Comparison of ENCODE assay signal across 1 cellular context in the genomic region with DNA sequence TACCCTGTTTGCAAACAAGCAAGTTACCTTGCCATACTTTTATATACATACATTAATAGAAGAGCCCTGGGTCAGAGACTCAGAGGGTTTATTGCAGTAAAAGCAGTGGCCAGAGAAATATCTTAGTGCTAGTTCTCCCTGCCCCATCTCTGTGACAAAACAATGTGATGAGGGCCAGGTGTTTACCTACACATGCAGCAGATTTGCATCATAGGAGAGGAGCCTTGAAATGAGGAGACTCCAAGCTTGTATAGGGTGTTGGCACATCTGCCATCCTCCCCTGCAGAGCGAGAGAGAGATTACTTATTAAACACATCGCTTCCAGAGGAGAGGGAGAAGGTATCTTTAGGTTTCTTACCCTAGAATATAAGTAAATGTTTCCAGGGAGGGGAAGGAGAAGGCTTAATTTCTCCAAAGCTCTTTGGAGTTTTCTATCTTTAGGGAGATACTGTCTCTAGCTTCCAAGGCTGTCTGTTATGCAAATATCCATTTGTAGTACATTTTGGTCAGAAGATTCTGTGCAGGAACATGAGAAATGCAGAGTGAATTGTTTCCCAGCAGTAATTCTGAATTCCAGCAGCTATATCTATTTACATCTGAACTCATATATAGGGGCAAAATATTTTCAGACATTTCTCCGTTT.
TF ChIP-seq lines count a peak whose summit lies in the region.

No MANE protein-coding gene starts in this region.

TF ChIP-seq in GM12878, 131 proteins besides CTCF, POLR2A, EP300 and RAD21:
- TF ChIP-seq ETV6 (conservative IDR thresholded peaks at IDR 0.05 in 1 of 2, IDR thresholded peaks at IDR 0.05 in 1 of 2; ENCODE audit: borderline replicate concordance in 1 of 2, low read depth in 1 of 2), result no peak
